Comparison of ENCODE assay signal across 8 cellular contexts in genomic region chr15:92809064-92809879, GRCh38.
DNase-seq lines count a peak whose midpoint lies in the region; ATAC-seq lines count a peak whose summit lies in the region.

No MANE protein-coding gene starts in this region.

- H3K79me1 ChIP-seq in mesendoderm (ENCODE audit: low read length) = no peaks in the 10 kb centered on the region

- peak overlapping the region; percentile 94 for H4K5ac ChIP-seq in mesendoderm (ENCODE audit: low read length)

- ATAC-seq in GM21360 (IDR thresholded peaks at IDR 0.05; ENCODE audit: unreplicated experiment) = peak; percentile 84

- no peaks in the 10 kb centered on the region for H3K27me3 ChIP-seq in effector memory CD4-positive, alpha-beta T cell (replicated peaks; ENCODE audit: control insufficient read depth, insufficient read depth, low read length, poor library complexity, severe bottlenecking)
- H3K27me3 ChIP-seq in mesendoderm (ENCODE audit: insufficient read depth, low read length, poor library complexity) = no peaks in the 10 kb centered on the region

- H3K9me3 ChIP-seq in effector memory CD4-positive, alpha-beta T cell (ENCODE audit: control insufficient read depth, low read length) = no peaks in the 10 kb centered on the region

- no CpG with 5 or more reads among the region's 80 CpGs for WGBS in mesendoderm (ENCODE audit: extremely low coverage, insufficient coverage, low lambda C conversion rate)

- H3K56ac ChIP-seq in mesendoderm (ENCODE audit: low read length) = peak overlapping the region; percentile 97

- peak overlapping the region; percentile 88 for H2BK5ac ChIP-seq in mesendoderm (ENCODE audit: low read length)

- H3K4ac ChIP-seq in mesendoderm (ENCODE audit: low read depth, low read length) = peak overlapping the region; percentile 99

- peak overlapping the region; percentile 91 for H3K18ac ChIP-seq in mesendoderm (ENCODE audit: low read length)

- no peak overlapping the region for H3K23ac ChIP-seq in mesendoderm (ENCODE audit: low read length)

- H3K4me3 ChIP-seq in effector memory CD4-positive, alpha-beta T cell (ENCODE audit: insufficient read depth, low read depth, low read length, poor library complexity, severe bottlenecking) = peak overlapping the region; percentile 58
- H3K4me3 ChIP-seq in mesendoderm (ENCODE audit: low read length) = peak overlapping the region; percentile 43

- H3K36me3 ChIP-seq in effector memory CD4-positive, alpha-beta T cell (ENCODE audit: control insufficient read depth, insufficient read depth, low read length) = no peaks in the 10 kb centered on the region
- H3K36me3 ChIP-seq in mesendoderm (ENCODE audit: control insufficient read depth, insufficient read depth, low read length) = no peaks in the 10 kb centered on the region

- H3K4me1 ChIP-seq in effector memory CD4-positive, alpha-beta T cell (ENCODE audit: control insufficient read depth, insufficient read depth, low read length, poor library complexity, severe bottlenecking) = peaks cover 37% of the 10 kb centered on the region
- H3K4me1 ChIP-seq in mesendoderm (ENCODE audit: control insufficient read depth, low read depth, low read length) = peaks cover 11% of the 10 kb centered on the region

- peak overlapping the region; percentile 68 for H2AK5ac ChIP-seq in mesendoderm (ENCODE audit: low read length)

- H2BK15ac ChIP-seq in mesendoderm (replicated peaks; ENCODE audit: low read depth) = no peak overlapping the region

- peak; percentile 99 for DNase-seq in Caki2 (ENCODE audit: low read depth)
- peak; percentile 99 for DNase-seq in HT-29 (ENCODE audit: low spot score)
- DNase-seq in NK-92 (lab: John Stamatoyannopoulos, UW; ENCODE audit: unreplicated experiment) = peak; percentile 87
- DNase-seq in activated CD8-positive, alpha-beta memory T cell treated with anti-CD3 and anti-CD28 coated beads for 4 hours (ENCODE audit: low read depth in 2 of 2) = peak; percentile 96 to 97
- DNase-seq in effector memory CD4-positive, alpha-beta T cell = peak; percentile 97 to 98 (median 97)
- DNase-seq in mesendoderm = peak; percentile 99
- DNase-seq in stimulated activated CD8-positive, alpha-beta memory T cell treated with anti-CD3 and anti-CD28 coated beads, Interleukin-12 subunit alpha, Interleukin-12 subunit beta, amount 100 ng/mL, for 4 hours (ENCODE audit: low read depth) = peak; percentile 100

- H3K27ac ChIP-seq in effector memory CD4-positive, alpha-beta T cell (ENCODE audit: insufficient read depth, low read length, poor library complexity, severe bottlenecking) = peak overlapping the region; percentile 98
- H3K27ac ChIP-seq in mesendoderm (ENCODE audit: low read depth, low read length) = peak overlapping the region; percentile 100

- H3K79me2 ChIP-seq in mesendoderm (ENCODE audit: control insufficient read depth, insufficient read depth, low read length) = no peaks in the 10 kb centered on the region

- H2BK120ac ChIP-seq in mesendoderm (ENCODE audit: low read depth, low read length) = peak overlapping the region; percentile 66

- peak overlapping the region; percentile 95 for H3K9ac ChIP-seq in mesendoderm (ENCODE audit: low read length)

- in situ Hi-C loops in Caki2 (cut with HindIII; ENCODE audit: low pct_unique_long_range_greater_than_20kb, low sequenced_read_pairs) = loop anchor here (25.0 kb wide), 1 partner anchor 103 kb away; the partner anchor contains the start of gene CHD2

- H3K4me2 ChIP-seq in mesendoderm (ENCODE audit: low read length) = peak overlapping the region; percentile 74

- H4K8ac ChIP-seq in mesendoderm (ENCODE audit: low read depth, low read length) = peak overlapping the region; percentile 3

Comparison
In these comparisons a context has a peak if more than half of its experiments do, and no peak if none do; other contexts are left out.
1. Peak in every context shown above with its lines: DNase-seq, ATAC-seq, H3K4me3 ChIP-seq and H3K27ac ChIP-seq.